Comparison of ENCODE assay signal across 12 cellular contexts in the genomic region with DNA sequence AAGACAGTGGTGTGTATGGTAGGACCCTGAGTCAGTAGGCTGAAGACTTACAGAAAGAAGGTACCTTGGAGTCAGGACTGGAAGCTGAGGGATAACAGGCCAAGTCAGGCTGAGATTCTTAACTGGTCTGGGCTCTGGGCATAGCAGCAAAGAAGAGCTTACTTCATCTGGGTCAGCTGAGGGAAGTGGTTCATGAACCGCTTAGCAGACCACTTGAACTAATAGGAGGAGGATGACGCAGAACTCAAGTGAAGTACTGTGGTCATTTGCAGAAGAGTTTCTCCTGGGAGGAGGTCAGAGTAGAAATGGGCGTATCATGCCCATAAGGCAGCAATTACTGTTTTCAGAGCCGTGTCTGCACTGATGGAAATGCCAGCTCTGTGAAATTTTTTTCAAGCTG.
A peak's percentile ranks its signal among the peaks of the same experiment; 100 is the strongest.
DNase-seq lines count a peak whose midpoint lies in the region; ATAC-seq and TF ChIP-seq lines count a peak whose summit lies in the region.
"Had no signal": no experiment of that assay in that cellular context is flagged by ENCODE, and none has a peak within 500 bp of the region (broad histone marks: within the 10 kb centered on the region; RNA-seq: fewer than 3 reads in every experiment).

No MANE protein-coding gene starts in this region.

- H3K79me2 ChIP-seq in GM23248 (ENCODE audit: insufficient read depth) = no peaks in the 10 kb centered on the region

- H3K4me1 ChIP-seq in GM23248 (ENCODE audit: insufficient read depth) (peaks cover 12% of the 10 kb centered on the region; the same call in 1 of the 2 replicates), lung (ENCODE audit: control insufficient read depth in 2 of 2, insufficient read depth in 2 of 2, low read length in 2 of 2) (peaks cover 0 to 20% of the 10 kb centered on the region in 2 donors), vagina (no peaks in the 10 kb centered on the region)
- H3K4me1 ChIP-seq: testis had no signal

- intact Hi-C loops in vagina (cut with DNase I) = no loop called here

- no peaks in the 10 kb centered on the region for H3K27me3 ChIP-seq in GM23248 (replicated peaks; ENCODE audit: insufficient read depth)
- no peaks in the 10 kb centered on the region for H3K27me3 ChIP-seq in lung (ENCODE audit: control insufficient read depth, insufficient read depth)
- no peaks in the 10 kb centered on the region for H3K27me3 ChIP-seq in vagina
- H3K27me3 ChIP-seq: testis had no signal

- 18 to 22% methylated on average over 4 of the region's 4 CpGs for WGBS in GM23248 (ENCODE audit: low coverage in 1 of 2, low lambda C conversion rate in 2 of 2, missing lambda C conversion rate in 2 of 2), 2 experiments
- WGBS in lung, 2 donors = 56 to 57% methylated on average over 4 of the region's 4 CpGs

- peaks cover 6% of the 10 kb centered on the region; the same call in 1 of the 2 replicates for H3F3A ChIP-seq in GM23248 (ENCODE audit: insufficient read depth)

- H3K4me3 ChIP-seq in AG04449 (ENCODE audit: low read depth, low read length) (no peak overlapping the region), GM23248 (no peak overlapping the region), lung (no peak overlapping the region), vagina (no peak overlapping the region)
- H3K4me3 ChIP-seq: testis had no signal

- no peaks in the 10 kb centered on the region for H3K9me3 ChIP-seq in GM23248 (ENCODE audit: low read depth)
- H3K9me3 ChIP-seq in lung (ENCODE audit: control insufficient read depth in 2 of 2, insufficient read depth in 1 of 2, low read length in 1 of 2) = no peaks in the 10 kb centered on the region
- H3K9me3 ChIP-seq in vagina = no peaks in the 10 kb centered on the region
- H3K9me3 ChIP-seq: testis had no signal

- peak; percentile 19 for DNase-seq in AG04449 (ENCODE audit: low read depth, low spot score)
- peak; percentile 85 for DNase-seq in GM23248
- peak; percentile 32 for DNase-seq in SHP77 treated with DMSO at 0.1 percent for 48 hours (lab: John Stamatoyannopoulos, UW)
- peak; percentile 70 for DNase-seq in lung (ENCODE audit: low spot score)
- DNase-seq in vagina (ENCODE audit: extremely low spot score in 2 of 2) = no peak
- no peak for DNase-seq in SK-N-DZ (ENCODE audit: low spot score)
- DNase-seq in stimulated activated CD4-positive, alpha-beta T cell treated with anti-CD3 and anti-CD28 coated beads, Interleukin-4, amount 100 ng/mL, for 24 hours = no peak
- DNase-seq: activated CD4-positive, alpha-beta T cell treated with anti-CD3 and anti-CD28 coated beads, Interleukin-2, amount 50 U/mL, for 48 hours; activated naive CD4-positive, alpha-beta T cell treated with anti-CD3 and anti-CD28 coated beads for 36 hours; MM.1S; testis had no signal

- CTCF ChIA-PET in AG04449 (lab: Yijun Ruan, JAX) = interaction anchor here (1.3 to 1.4 kb wide), 2 partner anchors 25 to 446 kb away, joined by 4 read pairs; no protein-coding TSS in a partner anchor

- in situ Hi-C loops in GM23248 (cut with MboI) = no loop called here

- peak overlapping the region; percentile 29; the same call in 1 of the 2 replicates for H2AFZ ChIP-seq in GM23248

- H3K9me2 ChIP-seq in GM23248 (ENCODE audit: insufficient read depth) = no peaks in the 10 kb centered on the region

- H3K27ac ChIP-seq in GM23248 (peak overlapping the region; percentile 53), lung (ENCODE audit: low read depth in 1 of 2, low read length in 1 of 2) (peak overlapping the region in 1 of 2 donors; percentile 85), vagina (no peak overlapping the region)
- H3K27ac ChIP-seq: testis had no signal

- TF ChIP-seq CTCF in AG04449 (IDR thresholded peaks at IDR 0.05; ENCODE audit: insufficient read depth, low read length, missing control alignments) (no peak), lung (IDR thresholded peaks at IDR 0.05; ENCODE audit: control extremely low read depth, extremely low read depth) (no peak), vagina (IDR thresholded peaks at IDR 0.05) (no peak)

- no peak for TF ChIP-seq POLR2A in vagina (IDR thresholded peaks at IDR 0.05)

- H3K4me2 ChIP-seq in GM23248 (ENCODE audit: unreplicated experiment) = no peak overlapping the region

- ATAC-seq in lung (ENCODE audit: insufficient read depth, low FRiP score) = peak; percentile 82
- ATAC-seq in HG02884 (IDR thresholded peaks at IDR 0.05; ENCODE audit: unreplicated experiment) = no peak

- H3K9ac ChIP-seq in GM23248 = peak overlapping the region; percentile 28

- POLR2A ChIA-PET in AG04449 (lab: Yijun Ruan, JAX) = interaction anchor here (0.6 kb wide), 1 partner anchor 22 kb away, joined by 3 read pairs; no protein-coding TSS in a partner anchor

- no peaks in the 10 kb centered on the region for H3K36me3 ChIP-seq in GM23248 (ENCODE audit: low read depth)
- H3K36me3 ChIP-seq in lung (ENCODE audit: control insufficient read depth in 2 of 2, insufficient read depth in 2 of 2, low read length in 2 of 2) = no peaks in the 10 kb centered on the region
- H3K36me3 ChIP-seq in vagina = no peaks in the 10 kb centered on the region

- H4K20me1 ChIP-seq in GM23248 (ENCODE audit: insufficient read depth) = no peaks in the 10 kb centered on the region

Comparison
In these comparisons a context has a peak if more than half of its experiments do, and no peak if none do; other contexts are left out.
1. DNase-seq: peak in AG04449 (single experiment), GM23248 (single experiment), SHP77 treated with DMSO at 0.1 percent for 48 hours (single experiment) and lung (single experiment); none in vagina (0 of 2), SK-N-DZ (single experiment) and stimulated activated CD4-positive, alpha-beta T cell treated with anti-CD3 and anti-CD28 coated beads, Interleukin-4, amount 100 ng/mL, for 24 hours (single experiment).